ENCODE assay signal across 24 cellular contexts in the genomic region with DNA sequence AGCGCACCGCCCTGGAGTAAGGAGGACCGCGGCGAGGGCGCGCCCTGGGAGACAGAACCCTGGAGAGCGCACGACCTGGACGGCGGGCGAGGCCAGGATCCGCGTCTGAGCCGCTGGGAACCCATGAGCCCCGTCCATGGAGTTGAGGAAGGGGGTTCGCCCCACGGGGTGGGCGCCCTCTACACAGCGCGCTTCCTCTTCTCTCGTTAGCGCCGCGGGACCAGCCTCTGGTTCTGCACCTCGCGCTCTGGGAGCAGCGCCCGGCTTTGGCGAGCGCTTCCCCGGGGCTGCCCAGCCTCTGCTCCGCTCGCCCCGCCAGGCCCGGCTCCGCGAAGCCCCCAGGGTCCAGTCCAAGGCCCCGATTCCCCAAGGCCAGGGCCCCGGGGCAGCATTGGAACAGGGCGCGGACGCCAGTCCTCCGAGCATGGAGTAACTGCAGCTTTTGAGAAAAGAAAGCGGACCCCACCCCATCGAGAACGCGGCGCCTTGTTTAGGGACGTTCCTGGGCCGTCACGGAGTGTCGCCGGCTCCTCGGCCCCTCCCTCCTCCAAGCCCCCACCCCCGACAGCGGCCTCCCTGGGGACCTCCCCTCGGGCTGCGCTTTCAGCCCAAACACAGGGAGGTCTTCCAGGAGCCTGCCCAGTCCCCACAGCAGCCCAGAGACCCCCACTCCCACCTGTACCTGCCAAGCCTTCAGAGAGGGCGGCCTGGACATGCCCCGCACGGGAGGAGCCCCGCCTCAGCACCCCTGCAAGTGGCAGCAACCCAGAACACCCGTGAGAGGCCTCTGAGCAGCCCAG. TPM values are rescaled to one million over a fixed set of nuclear protein-coding genes. Genes with fewer than 3 reads are reported as not detected.
DNase-seq lines count a peak whose midpoint lies in the region; ATAC-seq, FAIRE-seq and TF ChIP-seq lines count a peak whose summit lies in the region.
"Had no signal": no experiment of that assay in that cellular context is flagged by ENCODE, and none has a peak within 500 bp of the region (broad histone marks: within the 10 kb centered on the region; RNA-seq: fewer than 3 reads in every experiment).

No MANE protein-coding gene starts in this region.

- TF ChIP-seq POLR2A in right lobe of liver (IDR thresholded peaks at IDR 0.05), result no peak

- no peak overlapping the region for H3K4me3 ChIP-seq in left ventricle myocardium inferior
- no peak overlapping the region for H3K4me3 ChIP-seq in right atrium auricular region
- no peak overlapping the region for H3K4me3 ChIP-seq in right lobe of liver
- no peak overlapping the region for H3K4me3 ChIP-seq in ascending aorta
- H3K4me3 ChIP-seq: HAP-1, pancreas, upper lobe of right lung had no signal

- no peak for ATAC-seq in right lobe of liver
- ATAC-seq: natural killer cell treated with Interleukin-12 subunit alpha and Interleukin-12 subunit beta and Interleukin-15 and Interleukin-18, amount 100 ng/mL, for 72 hours; pancreas; upper lobe of right lung had no signal

- peaks cover 4% of the 10 kb centered on the region for H3K4me1 Mint-ChIP-seq in chondrocyte (ENCODE audit: low read depth)

- peaks cover 11% of the 10 kb centered on the region for H3K36me3 Mint-ChIP-seq in chondrocyte (ENCODE audit: low read depth)

- FAIRE-seq in GM19239 (lab: Jason Lieb, UNC), result no peak
- FAIRE-seq: GM18507, pancreas had no signal

- H3K27me3 ChIP-seq in left ventricle myocardium inferior (ENCODE audit: low read depth), result no peaks in the 10 kb centered on the region
- no peaks in the 10 kb centered on the region for H3K27me3 ChIP-seq in right atrium auricular region
- no peaks in the 10 kb centered on the region for H3K27me3 ChIP-seq in right lobe of liver
- H3K27me3 ChIP-seq in ascending aorta, result no peaks in the 10 kb centered on the region
- H3K27me3 ChIP-seq: pancreas, upper lobe of right lung had no signal

- H3K4me1 ChIP-seq in left ventricle myocardium inferior (peaks cover 9% of the 10 kb centered on the region), right atrium auricular region (no peaks in the 10 kb centered on the region), right lobe of liver (no peaks in the 10 kb centered on the region), ascending aorta (no peaks in the 10 kb centered on the region)
- H3K4me1 ChIP-seq: pancreas, upper lobe of right lung had no signal

- H3K9me3 Mint-ChIP-seq in chondrocyte (ENCODE audit: low read depth), result peaks cover 8% of the 10 kb centered on the region

- 66% methylated on average over 10 of the region's 64 CpGs for WGBS in right lobe of liver (ENCODE audit: insufficient coverage, low coverage, low lambda C conversion rate, missing lambda C conversion rate)

- intact Hi-C loops in left ventricle myocardium inferior (cut with micrococcal nuclease), result no loop called here
- intact Hi-C loops in right lobe of liver (cut with DNase I), result no loop called here
- intact Hi-C loops in ascending aorta (cut with DNase I), result loop anchor here (10.0 kb wide), 1 partner anchor 253 kb away; no protein-coding TSS in a partner anchor

- TF ChIP-seq CTCF in left ventricle myocardium inferior (IDR thresholded peaks at IDR 0.05; ENCODE audit: borderline replicate concordance) (no peak), right atrium auricular region (IDR thresholded peaks at IDR 0.05) (no peak), chondrocyte (IDR thresholded peaks at IDR 0.05) (no peak), right lobe of liver (IDR thresholded peaks at IDR 0.05) (no peak), ascending aorta (IDR thresholded peaks at IDR 0.05) (no peak)

- H3K9me3 ChIP-seq in left ventricle myocardium inferior (replicated peaks) (peaks cover 14% of the 10 kb centered on the region), right atrium auricular region (peaks cover 8 to 10% of the 10 kb centered on the region in 2 donors), right lobe of liver (peaks cover 0 to 3% (median 0%) of the 10 kb centered on the region in 4 donors), ascending aorta (peaks cover 0 to 11% of the 10 kb centered on the region in 2 donors)
- H3K9me3 ChIP-seq: pancreas had no signal

- peaks cover 45% of the 10 kb centered on the region for H3K36me3 ChIP-seq in left ventricle myocardium inferior
- peaks cover 41% of the 10 kb centered on the region for H3K36me3 ChIP-seq in right atrium auricular region
- peaks cover 0 to 38% (median 23%) of the 10 kb centered on the region in 4 donors for H3K36me3 ChIP-seq in right lobe of liver
- H3K36me3 ChIP-seq in ascending aorta, result peaks cover 27 to 43% of the 10 kb centered on the region in 2 donors

- H3K4me3 Mint-ChIP-seq in chondrocyte (ENCODE audit: unreplicated experiment), result no peak overlapping the region
- H3K4me3 Mint-ChIP-seq: activated naive CD8-positive, alpha-beta T cell; B cell; natural killer cell treated with Interleukin-12 subunit alpha and Interleukin-12 subunit beta and Interleukin-15 and Interleukin-18, amount 100 ng/mL, for 72 hours had no signal

- no peak overlapping the region for H3K27ac Mint-ChIP-seq in chondrocyte (ENCODE audit: unreplicated experiment)
- H3K27ac Mint-ChIP-seq: activated naive CD8-positive, alpha-beta T cell; activated T-helper 2 cell treated with anti-CD3 and anti-CD28 coated beads, Interferon-gamma antibody, Interleukin-2, Interleukin-4, amounts not matched to agents 10 μg/mL and 5 μg/mL and 100 μg/mL, durations not matched to agents 14 hours and 24 hours and 36 hours; B cell; natural killer cell treated with Interleukin-12 subunit alpha and Interleukin-12 subunit beta and Interleukin-15 and Interleukin-18, amount 100 ng/mL, for 72 hours had no signal

- no peaks in the 10 kb centered on the region for H3K27me3 Mint-ChIP-seq in chondrocyte (ENCODE audit: low read depth)
- H3K27me3 Mint-ChIP-seq: activated naive CD8-positive, alpha-beta T cell; B cell; natural killer cell treated with Interleukin-12 subunit alpha and Interleukin-12 subunit beta and Interleukin-15 and Interleukin-18, amount 100 ng/mL, for 72 hours had no signal

- H3K27ac ChIP-seq in left ventricle myocardium inferior (replicated peaks) (no peak overlapping the region), right atrium auricular region (no peak overlapping the region), right lobe of liver (no peak overlapping the region), ascending aorta (no peak overlapping the region)
- H3K27ac ChIP-seq: HL-60, pancreas, RWPE1, upper lobe of right lung had no signal

- peak; percentile 14 for DNase-seq in left ventricle myocardium inferior
- no peak for DNase-seq in right atrium auricular region (ENCODE audit: low spot score)
- peak; percentile 83 for DNase-seq in chondrocyte (ENCODE audit: low spot score)
- peak in 2 of 3 donors; percentile 18 to 49 for DNase-seq in right lobe of liver
- DNase-seq in ascending aorta (ENCODE audit: low spot score in 2 of 2), result no peak
- DNase-seq in activated CD8-positive, alpha-beta memory T cell treated with anti-CD3 and anti-CD28 coated beads, Interleukin-2, amount 50 U/mL, for 48 hours, result no peak
- no peak for DNase-seq in GM19239 (ENCODE audit: insufficient read length, low spot score)
- no peak for DNase-seq in effector CD8-positive, alpha-beta T cell (lab: John Stamatoyannopoulos, UW)
- DNase-seq: activated CD4-positive, alpha-beta T cell treated with anti-CD3 and anti-CD28 coated beads, Interleukin-2, amount 50 U/mL, for 4 hours; cerebellar nuclear complex; GDM1; NCI-H1417; NCI-H2081 treated with DMSO at 0.1 percent for 48 hours; NCI-H774 had no signal

RNA-seq across cellular contexts. Expression of a gene that starts 56.2 kb away (rescaled TPM):
- total RNA-seq in left ventricle myocardium inferior (14.9 TPM), right atrium auricular region (10 to 100 TPM; 17.7 to 20.8 TPM), chondrocyte (27.7 to 29.5 TPM (median 29.5 TPM) in 3 replicates), right lobe of liver (10 to 100 TPM in 5 of 6 experiments, 1 to 10 TPM in 1; 9.3 to 17.8 (median 11.6) TPM), ascending aorta (32.5 TPM)

Comparison
In these comparisons a context has a peak if more than half of its experiments do, and no peak if none do; other contexts are left out.
1. DNase-seq: peak in left ventricle myocardium inferior (single experiment), chondrocyte (single experiment) and right lobe of liver (2 of 3); none in right atrium auricular region (single experiment), ascending aorta (0 of 2), activated CD8-positive, alpha-beta memory T cell treated with anti-CD3 and anti-CD28 coated beads, Interleukin-2, amount 50 U/mL, for 48 hours (single experiment), GM19239 (single experiment) and effector CD8-positive, alpha-beta T cell (single experiment).